Comparison of ENCODE assay signal across 12 cellular contexts in the genomic region with DNA sequence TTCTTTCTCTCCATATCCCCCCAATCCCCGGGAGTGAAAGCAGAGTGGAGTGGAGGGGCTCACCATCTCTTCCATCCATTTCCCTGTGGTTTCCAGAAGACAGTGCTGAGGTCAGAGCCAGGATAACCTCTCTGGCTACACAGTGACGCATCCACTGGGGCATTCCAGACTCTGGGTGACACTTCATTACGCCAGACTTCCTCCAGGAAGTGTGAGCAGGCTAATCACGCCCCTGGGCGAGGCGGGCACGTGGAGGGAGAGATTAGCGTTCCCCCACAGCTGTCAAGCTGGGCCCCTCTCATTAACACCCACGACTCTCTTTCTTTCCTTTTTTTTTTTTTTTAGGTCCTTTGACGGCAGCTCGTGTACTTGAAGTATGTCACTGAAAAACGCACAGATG.
DNase-seq lines count a peak whose midpoint lies in the region; ATAC-seq and TF ChIP-seq lines count a peak whose summit lies in the region.
"Had no signal": no experiment of that assay in that cellular context is flagged by ENCODE, and none has a peak within 500 bp of the region (broad histone marks: within the 10 kb centered on the region; RNA-seq: fewer than 3 reads in every experiment).

No MANE protein-coding gene starts in this region.

- no peak overlapping the region for H3K4me3 Mint-ChIP-seq in nephron
- H3K4me3 Mint-ChIP-seq: CD4-positive, alpha-beta memory T cell; T-helper 2 cell treated with Interferon-gamma antibody and Interleukin-4, amounts not matched to agents 5 μg/mL and 100 μg/mL, for 36 hours had no signal

- ATAC-seq in HG03354 (IDR thresholded peaks at IDR 0.05; ENCODE audit: poor library complexity, severe bottlenecking, unreplicated experiment) (no peak), HG02970 (IDR thresholded peaks at IDR 0.05; ENCODE audit: low FRiP score, unreplicated experiment) (no peak)

- H3K9me3 Mint-ChIP-seq in nephron: no peaks in the 10 kb centered on the region
- H3K9me3 Mint-ChIP-seq: CD4-positive, alpha-beta memory T cell; T-helper 2 cell treated with Interferon-gamma antibody and Interleukin-4, amounts not matched to agents 5 μg/mL and 100 μg/mL, for 36 hours had no signal

- H3K4me1 Mint-ChIP-seq in nephron: peaks cover 41% of the 10 kb centered on the region

- TF ChIP-seq CTCF in NB4 (IDR thresholded peaks at IDR 0.05; ENCODE audit: low read depth, low read length) (no peak), choroid plexus epithelial cell (conservative IDR thresholded peaks at IDR 0.05; ENCODE audit: low read depth, low read length) (no peak), nephron (IDR thresholded peaks at IDR 0.05; ENCODE audit: unreplicated experiment in 3 of 3) (no peak)

- DNase-seq in CD1c-positive myeloid dendritic cell (ENCODE audit: extremely low spot score) (peak; percentile 55), NB4 (ENCODE audit: low read depth) (peak; percentile 5), choroid plexus epithelial cell (ENCODE audit: low read depth) (peak; percentile 43), NOMO-1 (lab: John Stamatoyannopoulos, UW; ENCODE audit: unreplicated experiment in 2 of 2) (no peak)
- DNase-seq in stimulated activated naive CD4-positive, alpha-beta T cell treated with Interleukin-2 at 50 U/mL for 16 hours (lab: John Stamatoyannopoulos, UW): no peak
- DNase-seq: CD4-positive, alpha-beta memory T cell; HCEC 1CT; stimulated activated CD4-positive, alpha-beta T cell treated with anti-CD3 and anti-CD28 coated beads, Interleukin-2, amount 100 ng/mL, for 24 hours had no signal

- TF ChIP-seq POLR2A in NB4 (IDR thresholded peaks at IDR 0.05; ENCODE audit: extremely low read depth, insufficient read length): no peak

- no peaks in the 10 kb centered on the region for H3K27me3 Mint-ChIP-seq in nephron (ENCODE audit: low read depth)

- H3K36me3 Mint-ChIP-seq in nephron (ENCODE audit: low read depth): peaks cover 21% of the 10 kb centered on the region
- H3K36me3 Mint-ChIP-seq: CD4-positive, alpha-beta memory T cell had no signal

- no peak overlapping the region for H3K4me3 ChIP-seq in NB4 (ENCODE audit: low read depth, low read length)
- H3K4me3 ChIP-seq in choroid plexus epithelial cell (ENCODE audit: low read depth, low read length): no peak overlapping the region

- peak overlapping the region; percentile 58 to 68 (median 64) for H3K27ac Mint-ChIP-seq in nephron
- H3K27ac Mint-ChIP-seq: CD4-positive, alpha-beta memory T cell; T-helper 2 cell treated with Interferon-gamma antibody and Interleukin-4, amounts not matched to agents 5 μg/mL and 100 μg/mL, for 36 hours had no signal

Comparison
In these comparisons a context has a peak if more than half of its experiments do, and no peak if none do; other contexts are left out.
1. DNase-seq: peak in CD1c-positive myeloid dendritic cell (single experiment), NB4 (single experiment) and choroid plexus epithelial cell (single experiment); none in stimulated activated naive CD4-positive, alpha-beta T cell treated with Interleukin-2 at 50 U/mL for 16 hours (single experiment) and NOMO-1 (0 of 2).